8 cellular contexts compared by ENCODE assay signal in genomic region chr14:55580401-55581010, GRCh38.
DNase-seq lines count a peak whose midpoint lies in the region; ATAC-seq and TF ChIP-seq lines count a peak whose summit lies in the region.

No MANE protein-coding gene starts in this region.

- no peaks in the 10 kb centered on the region for H3K27me3 ChIP-seq in brain microvascular endothelial cell (replicated peaks)

- ATAC-seq in GM19025 (IDR thresholded peaks at IDR 0.05; ENCODE audit: low read depth, unreplicated experiment) = peak; percentile 50
- peak; percentile 42 for ATAC-seq in HG03280 (IDR thresholded peaks at IDR 0.05; ENCODE audit: unreplicated experiment)

- H3K27ac ChIP-seq in brain microvascular endothelial cell = peak overlapping the region; percentile 77

- in situ Hi-C loops in brain microvascular endothelial cell (cut with HindIII; ENCODE audit: low pct_ligation_motif_present, low sequenced_read_pairs) = no loop called here

- CTCF ChIA-PET in AG04449 (lab: Yijun Ruan, JAX) = interaction anchor here (0.8 to 1.1 kb wide), 3 partner anchors 10 to 134 kb away, joined by 3 to 6 read pairs (median 6); no protein-coding TSS in a partner anchor

- TF ChIP-seq CTCF in AG04449 (IDR thresholded peaks at IDR 0.05; ENCODE audit: insufficient read depth, low read length, missing control alignments) (no peak), brain microvascular endothelial cell (IDR thresholded peaks at IDR 0.05; ENCODE audit: low read depth, low read length, missing control alignments) (no peak)

- H3K36me3 ChIP-seq in brain microvascular endothelial cell (replicated peaks) = no peaks in the 10 kb centered on the region

- DNase-seq in AG04449 (ENCODE audit: low read depth, low spot score) (no peak), T-helper 9 cell (peak; percentile 56), brain microvascular endothelial cell (no peak), islet precursor cell (peak; percentile 65), foreskin melanocyte (no peak)
- DNase-seq in stimulated activated CD4-positive, alpha-beta T cell treated with anti-CD3 and anti-CD28 coated beads, Interleukin-15, amount 100 ng/mL, for 24 hours = peak; percentile 65

- H3K4me3 ChIP-seq in AG04449 (ENCODE audit: low read depth, low read length) = peak overlapping the region; percentile 86
- peak overlapping the region; percentile 79 for H3K4me3 ChIP-seq in brain microvascular endothelial cell (ENCODE audit: low read depth, low read length)

- POLR2A ChIA-PET in AG04449 (lab: Yijun Ruan, JAX) = no interaction called here

Comparison
In these comparisons a context has a peak if more than half of its experiments do, and no peak if none do; other contexts are left out.
1. DNase-seq: peak in T-helper 9 cell (single experiment), islet precursor cell (single experiment) and stimulated activated CD4-positive, alpha-beta T cell treated with anti-CD3 and anti-CD28 coated beads, Interleukin-15, amount 100 ng/mL, for 24 hours (single experiment); none in AG04449 (single experiment), brain microvascular endothelial cell (single experiment) and foreskin melanocyte (single experiment).